In the genomic region with DNA sequence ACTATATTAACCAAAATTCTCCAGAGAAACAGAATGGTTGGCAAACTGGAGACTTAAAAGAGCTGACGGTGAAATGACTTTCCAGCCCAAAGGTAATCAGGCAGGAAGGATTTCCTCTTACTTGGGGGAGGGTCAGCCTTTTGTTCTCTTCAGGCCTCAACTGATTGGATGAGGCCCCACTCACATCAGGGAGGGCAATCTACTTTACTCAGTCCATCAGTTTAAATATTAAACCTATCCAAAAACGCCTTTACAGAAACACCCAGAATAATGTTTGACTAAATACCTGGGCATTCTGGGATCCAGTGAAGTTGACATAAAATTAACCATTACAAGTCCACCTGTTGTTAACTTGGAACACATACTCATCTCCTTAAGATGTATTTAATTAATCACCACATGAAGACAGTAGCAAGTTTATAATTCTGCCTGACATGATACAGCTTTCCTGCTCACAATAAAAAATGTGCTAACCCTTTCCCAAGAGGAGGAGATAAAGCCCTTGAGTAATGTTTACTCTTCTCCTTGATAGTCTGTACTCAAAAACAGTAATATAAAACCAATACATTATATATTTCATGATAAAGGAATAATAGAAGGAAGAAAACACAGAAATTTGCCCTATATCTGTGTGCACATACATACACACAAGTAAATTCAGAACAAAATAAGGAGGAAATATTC, we compare ENCODE assay signal across 22 cellular contexts.
"Had no signal": no experiment of that assay in that cellular context is flagged by ENCODE, and none has a peak within 500 bp of the region (broad histone marks: within the 10 kb centered on the region; RNA-seq: fewer than 3 reads in every experiment).

No MANE protein-coding gene starts in this region.

- ATAC-seq: activated naive CD8-positive, alpha-beta T cell treated with anti-CD3 and anti-CD28 coated beads, Interleukin-2, amount 50 U/mL, for 24 hours; naive thymus-derived CD4-positive, alpha-beta T cell; right cardiac atrium had no signal

- H3K4me1 ChIP-seq: left ventricle myocardium inferior, neural progenitor cell, testis, upper lobe of left lung had no signal

- DNase-seq: activated CD4-positive, alpha-beta T cell treated with anti-CD3 and anti-CD28 coated beads for 1 hour; activated CD8-positive, alpha-beta memory T cell treated with anti-CD3 and anti-CD28 coated beads for 24 hours; activated CD8-positive, alpha-beta memory T cell treated with anti-CD3 and anti-CD28 coated beads, Interleukin-2, amount 50 U/mL, for 48 hours; activated effector memory CD4-positive, alpha-beta T cell treated with Interleukin-2 at 50 U/mL for 16 hours; activated naive CD4-positive, alpha-beta T cell treated with anti-CD3 and anti-CD28 coated beads, Interleukin-2, amount 10 ng/mL, durations not matched to agents 7 days and 5 days; activated naive CD8-positive, alpha-beta T cell treated with anti-CD3 and anti-CD28 coated beads, Interleukin-2, amount 50 U/mL, for 24 hours; activated T-cell treated with anti-CD3 and anti-CD28 coated beads, Interleukin-2, amount 50 U/mL, for 48 hours; anterior cingulate cortex; foreskin melanocyte; hypothalamus; islet precursor cell; left ventricle myocardium inferior; naive thymus-derived CD4-positive, alpha-beta T cell; right cardiac atrium; stimulated activated CD4-positive, alpha-beta T cell treated with anti-CD3 and anti-CD28 coated beads, Interleukin-15, amount 100 ng/mL, for 24 hours; stimulated activated CD4-positive, alpha-beta T cell treated with anti-CD3 and anti-CD28 coated beads, Interleukin-2, amount 100 ng/mL, for 48 hours; upper lobe of left lung; WERI-Rb-1 had no signal

- H3K9me3 ChIP-seq: testis had no signal

- H3K36me3 ChIP-seq: left ventricle myocardium inferior, neural progenitor cell, upper lobe of left lung, WERI-Rb-1 had no signal

- H3K27ac ChIP-seq: coronary artery, left ventricle myocardium inferior, neural progenitor cell, skin epidermis, testis, upper lobe of left lung, WERI-Rb-1 had no signal

- H3K27me3 ChIP-seq: neural progenitor cell, testis, upper lobe of left lung had no signal

- H3K4me3 ChIP-seq: coronary artery, left ventricle myocardium inferior, neural progenitor cell, skin epidermis, testis, upper lobe of left lung had no signal
